In genomic region chr3:46517016-46517770, GRCh38 we compare ENCODE assay signal across 2 cellular contexts.
A peak's percentile ranks its signal among the peaks of the same experiment; 100 is the strongest.
TF ChIP-seq lines count a peak whose summit lies in the region.

No MANE protein-coding gene starts in this region.

TF ChIP-seq in IMR-90, 13 proteins besides CTCF, POLR2A, EP300 and RAD21:
- no peak for TF ChIP-seq SMC3 (IDR thresholded peaks at IDR 0.05; ENCODE audit: low read depth, low read length)
- no peak for TF ChIP-seq BHLHE40 (IDR thresholded peaks at IDR 0.05; ENCODE audit: low read depth, low read length)
- no peak for TF ChIP-seq RFX5 (IDR thresholded peaks at IDR 0.05; ENCODE audit: low read depth, low read length)
- no peak for TF ChIP-seq NFE2L2 (IDR thresholded peaks at IDR 0.05; ENCODE audit: low read depth, low read length)
- peak; percentile 71 for TF ChIP-seq MAFK (IDR thresholded peaks at IDR 0.05; ENCODE audit: low read depth, low read length)
- peak; percentile 45; the same call in 1 of the 2 replicates for TF ChIP-seq USF2 (IDR thresholded peaks at IDR 0.05; ENCODE audit: low read depth, low read length)
- TF ChIP-seq CEBPB (IDR thresholded peaks at IDR 0.05; ENCODE audit: low read depth, low read length), result no peak
- no peak for TF ChIP-seq CHD1 (IDR thresholded peaks at IDR 0.05; ENCODE audit: low read depth, low read length)
- TF ChIP-seq ELK1 (IDR thresholded peaks at IDR 0.05; ENCODE audit: borderline replicate concordance, low read depth, low read length), result no peak
- peak; percentile 49; the same call in 1 of the 2 replicates for TF ChIP-seq FOS (IDR thresholded peaks at IDR 0.05; ENCODE audit: low read depth, low read length)
- TF ChIP-seq MXI1 (IDR thresholded peaks at IDR 0.05; ENCODE audit: borderline replicate concordance, low read depth, low read length), result no peak
- TF ChIP-seq RCOR1 (IDR thresholded peaks at IDR 0.05; ENCODE audit: insufficient replicate concordance, low read length), result no peak
- no peak for TF ChIP-seq MAZ (IDR thresholded peaks at IDR 0.05; ENCODE audit: borderline replicate concordance, low read depth, low read length)

TF ChIP-seq in K562, 482 proteins besides CTCF, POLR2A, EP300 and RAD21:
- 0 out of 2 replicates have a peak, but pooled peaks have one; percentile 12 for TF ChIP-seq ZNF316 (IDR thresholded peaks at IDR 0.05)
- TF ChIP-seq ZNF584 (CRISPR knock-in tag; IDR thresholded peaks at IDR 0.05; ENCODE audit: low read depth), result no peak
